In the genomic region with DNA sequence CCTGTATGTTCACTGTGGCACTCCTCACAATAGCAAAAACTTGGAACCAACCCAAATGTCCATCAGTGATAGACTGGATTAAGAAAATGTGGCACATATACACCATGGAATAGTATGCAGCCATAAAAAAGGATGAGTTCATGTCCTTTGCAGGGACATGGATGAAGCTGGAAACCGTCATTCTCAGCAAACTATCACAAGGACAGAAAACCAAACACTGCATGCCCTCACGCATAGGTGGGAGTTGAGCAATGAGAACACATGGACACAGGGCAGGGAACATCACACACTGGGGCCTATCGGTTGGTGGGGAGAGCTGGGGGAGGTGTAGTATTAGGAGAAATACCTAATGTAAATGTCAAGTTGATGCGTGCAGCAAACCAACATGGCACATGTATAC, we compare ENCODE assay signal across 7 cellular contexts.
A peak's percentile ranks its signal among the peaks of the same experiment; 100 is the strongest.
DNase-seq lines count a peak whose midpoint lies in the region; ATAC-seq, FAIRE-seq and TF ChIP-seq lines count a peak whose summit lies in the region.
"Not testable (repeated sequence)": the region's sequence is repeated elsewhere in the genome, so short reads cannot be mapped to it uniquely, and the experiment has no call there.

No MANE protein-coding gene starts in this region.

- not testable (repeated sequence) for H3K4me3 ChIP-seq in HEK293 (ENCODE audit: low read depth, low read length); K562; right atrium auricular region

- in situ Hi-C loops in K562 (cut with MboI): not testable (repeated sequence)

- not testable (repeated sequence) for H3K9me3 ChIP-seq in HEK293 (ENCODE audit: control insufficient read depth, insufficient read depth, low read depth, low read length); K562 (replicated peaks; ENCODE audit: control insufficient read depth, insufficient read depth, low read depth, low read length); right atrium auricular region

- H4K20me1 ChIP-seq in K562 (replicated peaks; ENCODE audit: control insufficient read depth, insufficient read depth, low read length): not testable (repeated sequence)

- H3K36me3 ChIP-seq in HEK293 (ENCODE audit: control insufficient read depth in 2 of 2, insufficient read depth in 1 of 2, low read length in 2 of 2); K562 (ENCODE audit: control insufficient read depth, insufficient read depth, low read length); right atrium auricular region: not testable (repeated sequence)

- POLR2A ChIA-PET in HEK293 (lab: Yijun Ruan, JAX); K562 (lab: Yijun Ruan, JAX): not testable (repeated sequence)

- H3K4me1 ChIP-seq in HEK293 (ENCODE audit: control insufficient read depth, insufficient read depth, low read length); K562 (replicated peaks in 1 of 2; ENCODE audit: control insufficient read depth in 2 of 2, insufficient read depth in 2 of 2, low read length in 2 of 2): not testable (repeated sequence)
- H3K4me1 ChIP-seq in right atrium auricular region: peaks cover 0 to 37% of the 10 kb centered on the region in 2 donors

- not testable (repeated sequence) for H3K9ac ChIP-seq in K562 (ENCODE audit: insufficient read depth in 1 of 2, low read depth in 2 of 2, low read length in 2 of 2)

- not testable (repeated sequence) for H3K4me2 ChIP-seq in K562 (ENCODE audit: insufficient read depth, low read length)

- WGBS in K562 (ENCODE audit: insufficient coverage, low coverage, missing lambda C conversion rate): 11% methylated on average over 4 of the region's 4 CpGs

- not testable (repeated sequence) for H2AFZ ChIP-seq in K562 (ENCODE audit: low read depth, low read length)

- CTCF ChIA-PET in HEK293 (lab: Yijun Ruan, JAX); K562 (lab: Yijun Ruan, JAX; ENCODE audit: low intra/inter-chr PET ratio): not testable (repeated sequence)

- BruUV-seq in K562 (replicated peaks; lab: Mats Ljungman, UMichigan): not testable (repeated sequence)

- TF ChIP-seq CTCF in HEK293 (tag by site-specific recombination; IDR thresholded peaks at IDR 0.05); K562 (IDR thresholded peaks at IDR 0.05 in 2 of 3, conservative IDR thresholded peaks at IDR 0.05 in 1 of 3; ENCODE audit: insufficient read depth in 2 of 3, low read depth in 1 of 3, low read length in 3 of 3); right atrium auricular region (IDR thresholded peaks at IDR 0.05): not testable (repeated sequence)

- TF ChIP-seq EP300 in K562 (IDR thresholded peaks at IDR 0.05; ENCODE audit: low read length): not testable (repeated sequence)

- H3K9me1 ChIP-seq in K562 (ENCODE audit: control insufficient read depth, insufficient read depth, low read length): not testable (repeated sequence)

- DNase-seq in K562 (ENCODE audit: extremely low read depth in 1 of 4, low spot score in 3 of 4): not testable (repeated sequence)
- DNase-seq in right atrium auricular region (ENCODE audit: low spot score): peak; percentile 32
- DNase-seq in islet precursor cell: peak; percentile 3
- peak; percentile 36 for DNase-seq in left lobe of liver (ENCODE audit: low spot score)
- peak; percentile 19 for DNase-seq in sciatic nerve (ENCODE audit: low spot score)

- ATAC-seq in SK-N-SH treated with all-trans-retinoic acid at 6 μM for 48 hours, K562, left lobe of liver, sciatic nerve: not testable (repeated sequence)

- not testable (repeated sequence) for FAIRE-seq in K562 (lab: Jason Lieb, UNC)

- H3K27ac ChIP-seq in HEK293 (ENCODE audit: extremely low read depth, low read depth, low read length); K562 (ENCODE audit: extremely low read depth, low read depth, low read length); right atrium auricular region: not testable (repeated sequence)

- intact Hi-C loops in K562 (cut with micrococcal nuclease); sciatic nerve (cut with DNase I): not testable (repeated sequence)

- H3K27me3 ChIP-seq in K562 (ENCODE audit: control insufficient read depth in 2 of 2, insufficient read depth in 2 of 2, low read length in 2 of 2): peaks cover 15 to 36% of the 10 kb centered on the region in 2 experiments; a peak in 4 of 5 replicates
- H3K27me3 ChIP-seq in right atrium auricular region: not testable (repeated sequence)

- H3K79me2 ChIP-seq in K562 (ENCODE audit: control insufficient read depth, insufficient read depth, low read length): not testable (repeated sequence)

- TF ChIP-seq POLR2A in K562 (conservative IDR thresholded peaks at IDR 0.05): not testable (repeated sequence)

- not testable (repeated sequence) for TF ChIP-seq RAD21 in K562 (CRISPR knock-in tag; conservative IDR thresholded peaks at IDR 0.05 in 1 of 2, IDR thresholded peaks at IDR 0.05 in 1 of 2)

TF ChIP-seq in HEK293, 187 proteins besides CTCF, POLR2A, EP300 and RAD21 (continues in another document):
- TF ChIP-seq ZNF146 (tag by site-specific recombination; IDR thresholded peaks at IDR 0.05): peak; percentile 100

TF ChIP-seq in SK-N-SH treated with all-trans-retinoic acid at 6 μM for 48 hours, 23 proteins besides CTCF, POLR2A, EP300 and RAD21:
- 0 out of 2 replicates have a peak, but pooled peaks have one; percentile 21 for TF ChIP-seq ZNF8 (CRISPR knock-in tag; IDR thresholded peaks at IDR 0.05)

TF ChIP-seq in K562, 482 proteins besides CTCF, POLR2A, EP300 and RAD21:
- TF ChIP-seq ZNF146 (CRISPR knock-in tag; IDR thresholded peaks at IDR 0.05; ENCODE audit: unreplicated experiment): peak; percentile 53
TF ChIP-seq in K562: peak in this region for 1; not testable (repeated sequence) for 481.
